In genomic region chr2:218658671-218659257, GRCh38 we compare ENCODE assay signal across 8 cellular contexts.
DNase-seq lines count a peak whose midpoint lies in the region; ATAC-seq and TF ChIP-seq lines count a peak whose summit lies in the region.

No MANE protein-coding gene starts in this region.

- ATAC-seq in GM19035 (IDR thresholded peaks at IDR 0.05; ENCODE audit: unreplicated experiment) (peak; percentile 39), HG03280 (IDR thresholded peaks at IDR 0.05; ENCODE audit: unreplicated experiment) (peak; percentile 41)

- H3K9me2 ChIP-seq in OCI-LY1 (ENCODE audit: low read depth, low read length) = no peaks in the 10 kb centered on the region

- H3K27me3 ChIP-seq in OCI-LY1 (ENCODE audit: insufficient read depth, low read length) = no peaks in the 10 kb centered on the region

- DNase-seq in COLO668 (lab: John Stamatoyannopoulos, UW; ENCODE audit: unreplicated experiment) (peak; percentile 68), globus pallidus (ENCODE audit: low spot score) (peak; percentile 12), retinal pigment epithelial cell (ENCODE audit: low read depth) (peak; percentile 14)
- peak; percentile 82 for DNase-seq in activated effector memory CD4-positive, alpha-beta T cell treated with anti-CD3 and anti-CD28 coated beads, Interleukin-2, amount 50 U/mL, for 16 hours
- DNase-seq in effector CD8-positive, alpha-beta T cell (lab: John Stamatoyannopoulos, UW) = no peak

- H3K4me1 ChIP-seq in OCI-LY1 (ENCODE audit: insufficient read depth, low read length, severe bottlenecking) = peaks cover 20% of the 10 kb centered on the region

- peak; percentile 75 for TF ChIP-seq CTCF in OCI-LY1 (IDR thresholded peaks at IDR 0.05; ENCODE audit: low read length)
- TF ChIP-seq CTCF in retinal pigment epithelial cell (conservative IDR thresholded peaks at IDR 0.05; ENCODE audit: low read depth, low read length) = peak; percentile 66

- H3K9ac ChIP-seq in OCI-LY1 (ENCODE audit: low read length) = peak overlapping the region; percentile 98

- peak overlapping the region; percentile 5 for H3K27ac ChIP-seq in OCI-LY1 (ENCODE audit: low read depth, low read length, poor library complexity, severe bottlenecking)

- peaks cover 71% of the 10 kb centered on the region for H3K36me3 ChIP-seq in OCI-LY1 (ENCODE audit: insufficient read depth, low read length)

- H3K4me2 ChIP-seq in OCI-LY1 (ENCODE audit: low read length) = peak overlapping the region; percentile 91

- H3K4me3 ChIP-seq in OCI-LY1 (ENCODE audit: low read depth, low read length, poor library complexity, severe bottlenecking) (peak overlapping the region; percentile 80), retinal pigment epithelial cell (ENCODE audit: low read length) (peak overlapping the region; percentile 91)

- no peaks in the 10 kb centered on the region for H4K20me1 ChIP-seq in OCI-LY1 (ENCODE audit: insufficient read depth, low read length)

- H3F3A ChIP-seq in OCI-LY1 (ENCODE audit: insufficient read depth, low read length) = no peaks in the 10 kb centered on the region

- no peak overlapping the region; the same call in 1 of the 2 replicates for H2AFZ ChIP-seq in OCI-LY1 (ENCODE audit: low read length)

- H3K79me2 ChIP-seq in OCI-LY1 (ENCODE audit: insufficient read depth, low read length) = peaks cover 7% of the 10 kb centered on the region

- H3K9me3 ChIP-seq in OCI-LY1 (ENCODE audit: low read length) = no peaks in the 10 kb centered on the region
